12 cellular contexts compared by ENCODE assay signal in the genomic region with DNA sequence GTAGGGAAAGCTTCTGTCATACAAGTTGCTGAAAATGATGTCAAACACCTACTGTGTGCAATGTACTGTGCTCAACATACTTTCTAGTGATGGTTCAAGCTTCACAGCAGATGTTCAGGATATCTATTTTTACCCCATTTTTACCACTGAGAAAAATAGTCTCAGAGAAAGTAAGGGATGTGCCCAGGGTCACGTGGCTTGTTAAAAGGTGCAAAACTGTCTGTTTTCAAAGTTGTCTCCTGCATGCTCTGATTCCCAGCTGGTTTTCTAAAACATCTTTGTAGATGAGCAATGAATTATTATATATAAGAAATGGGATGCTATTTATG.
"Had no signal": no experiment of that assay in that cellular context is flagged by ENCODE, and none has a peak within 500 bp of the region (broad histone marks: within the 10 kb centered on the region; RNA-seq: fewer than 3 reads in every experiment).

No MANE protein-coding gene starts in this region.

- ATAC-seq: heart right ventricle, mucosa of descending colon, natural killer cell had no signal

- H3K36me3 Mint-ChIP-seq: natural killer cell had no signal

- H3K27me3 ChIP-seq: ovary, right atrium auricular region had no signal

- H3K27ac ChIP-seq: heart right ventricle, ovary, right atrium auricular region had no signal

- H3K9me3 Mint-ChIP-seq: dendritic cell treated with granulocyte-macrophage colony-stimulating factor and Interleukin-4, amounts not matched to agents 40 ng/mL and 50 ng/mL, for 4 days had no signal

- H3K4me1 ChIP-seq: right atrium auricular region had no signal

- H3K27ac Mint-ChIP-seq: dendritic cell treated with granulocyte-macrophage colony-stimulating factor and Interleukin-4, amounts not matched to agents 40 ng/mL and 50 ng/mL, for 4 days; natural killer cell had no signal

- H3K36me3 ChIP-seq: heart right ventricle, ovary, right atrium auricular region had no signal

- DNase-seq: foreskin melanocyte; heart right ventricle; kidney glomerular epithelial cell; mucosa of descending colon; natural killer cell; ovary; stimulated activated CD4-positive, alpha-beta T cell treated with anti-CD3 and anti-CD28 coated beads, Interleukin-2, amount 100 ng/mL, for 48 hours; stimulated activated naive CD4-positive, alpha-beta T cell treated with Interleukin-2 at 50 U/mL for 16 hours had no signal

- H3K4me3 ChIP-seq: heart right ventricle, mucosa of descending colon, ovary, right atrium auricular region, smooth muscle cell had no signal

- H3K4me2 ChIP-seq: smooth muscle cell had no signal

- H3K4me1 Mint-ChIP-seq: natural killer cell had no signal

- H3K4me3 Mint-ChIP-seq: dendritic cell treated with granulocyte-macrophage colony-stimulating factor and Interleukin-4, amounts not matched to agents 40 ng/mL and 50 ng/mL, for 4 days; natural killer cell; neural crest cell had no signal

- H3K9me3 ChIP-seq: heart right ventricle, mucosa of descending colon, ovary, right atrium auricular region had no signal
